In genomic region chr15:73800662-73801345, GRCh38 we compare ENCODE assay signal across 9 cellular contexts. TPM values are rescaled to one million over a fixed set of nuclear protein-coding genes. Genes with fewer than 3 reads are reported as not detected.
DNase-seq lines count a peak whose midpoint lies in the region; ATAC-seq and TF ChIP-seq lines count a peak whose summit lies in the region.
"Had no signal": no experiment of that assay in that cellular context is flagged by ENCODE, and none has a peak within 500 bp of the region (broad histone marks: within the 10 kb centered on the region; RNA-seq: fewer than 3 reads in every experiment).

No MANE protein-coding gene starts in this region.

- H3K36me3 Mint-ChIP-seq in neural crest cell (ENCODE audit: low read depth), result no peaks in the 10 kb centered on the region

- DNase-seq in Ammon's horn (ENCODE audit: low spot score) (peak; percentile 83), NCI-H446 (lab: John Stamatoyannopoulos, UW) (peak; percentile 92 to 94), neural crest cell (ENCODE audit: low read depth, low spot score) (no peak), activated T-cell treated with anti-CD3 and anti-CD28 coated beads for 4 hours (no peak), HEK293T (ENCODE audit: extremely low spot score) (no peak)

- peaks cover 16% of the 10 kb centered on the region for H3K4me1 Mint-ChIP-seq in neural crest cell

- CTCF ChIA-PET in HEK293T (lab: Yijun Ruan, JAX), result no interaction called here

- no peak for TF ChIP-seq CTCF in neural crest cell (conservative IDR thresholded peaks at IDR 0.05)

- POLR2A ChIA-PET in HEK293T (lab: Yijun Ruan, JAX), result interaction anchor here (1.2 kb wide), 1 partner anchor 8 kb away, joined by 4 read pairs; no protein-coding TSS in a partner anchor

- no peaks in the 10 kb centered on the region for H3K27me3 Mint-ChIP-seq in neural crest cell (ENCODE audit: low read depth)

- H3K4me3 Mint-ChIP-seq in neural crest cell, result no peak overlapping the region

- peak; percentile 25 for ATAC-seq in esophagus mucosa
- no peak for ATAC-seq in HG03457 (IDR thresholded peaks at IDR 0.05; ENCODE audit: unreplicated experiment)
- ATAC-seq in HG02884 (IDR thresholded peaks at IDR 0.05; ENCODE audit: unreplicated experiment), result no peak
- ATAC-seq: left colon had no signal

- H3K27ac Mint-ChIP-seq in neural crest cell (ENCODE audit: unreplicated experiment), result peak overlapping the region; percentile 69

- H3K9me3 Mint-ChIP-seq in neural crest cell, result no peaks in the 10 kb centered on the region

TF ChIP-seq in HEK293T, 16 proteins besides CTCF, POLR2A, EP300 and RAD21:
- TF ChIP-seq ELF4 (IDR thresholded peaks at IDR 0.05), result no peak
- TF ChIP-seq SUZ12 (IDR thresholded peaks at IDR 0.05), result no peak
- no peak for TF ChIP-seq L3MBTL2 (conservative IDR thresholded peaks at IDR 0.05)
- no peak for TF ChIP-seq BHLHE40 (IDR thresholded peaks at IDR 0.05; ENCODE audit: borderline replicate concordance)
- TF ChIP-seq NFRKB (IDR thresholded peaks at IDR 0.05), result no peak
- no peak for TF ChIP-seq FOXA1 (IDR thresholded peaks at IDR 0.05)

RNA-seq across cellular contexts. Expression of gene INSYN1, which starts 47.7 kb away (rescaled TPM):
- total RNA-seq in esophagus mucosa, result 5.1 TPM
- total RNA-seq in neural crest cell, result 9.5 and 9.6 TPM in 2 replicates

Comparison
In these comparisons a context has a peak if more than half of its experiments do, and no peak if none do; other contexts are left out.
1. DNase-seq: peak in Ammon's horn (single experiment) and NCI-H446 (2 of 2); none in neural crest cell (single experiment), activated T-cell treated with anti-CD3 and anti-CD28 coated beads for 4 hours (single experiment) and HEK293T (single experiment).